In the genomic region with DNA sequence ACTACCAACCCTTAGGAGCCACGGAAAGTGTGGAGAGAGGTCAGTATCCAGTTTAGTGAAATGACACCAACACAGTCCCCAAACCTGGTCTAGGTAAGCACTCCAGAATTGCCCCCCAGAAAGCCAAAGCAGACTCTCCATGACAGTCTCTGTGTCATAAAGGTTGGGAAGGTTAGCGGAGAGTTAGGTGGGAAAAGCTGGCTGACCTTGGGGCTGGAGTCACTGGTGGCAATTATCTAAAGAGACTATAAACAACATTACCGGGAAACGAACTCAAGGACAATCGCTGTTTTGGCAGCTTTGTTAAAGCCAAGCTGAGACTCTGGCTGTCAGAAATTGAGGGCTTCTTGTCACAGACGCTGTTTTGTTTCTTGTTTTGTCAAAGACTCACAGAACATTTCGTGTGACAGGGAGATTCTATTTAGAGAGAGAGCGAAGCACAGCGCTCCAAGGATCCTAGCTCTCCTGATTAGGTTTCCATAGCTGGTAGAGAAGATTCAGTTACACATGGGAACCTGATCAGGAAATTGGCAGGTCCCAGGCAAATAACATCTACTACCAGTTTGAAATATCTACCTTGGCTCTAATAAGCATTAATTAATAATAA, we compare ENCODE assay signal across 22 cellular contexts.
"Had no signal": no experiment of that assay in that cellular context is flagged by ENCODE, and none has a peak within 500 bp of the region (broad histone marks: within the 10 kb centered on the region; RNA-seq: fewer than 3 reads in every experiment).

No MANE protein-coding gene starts in this region.

- H2AFZ ChIP-seq: parathyroid adenoma had no signal

- H3K27ac ChIP-seq: body of pancreas, foreskin keratinocyte, parathyroid adenoma, skin epidermis, tibial artery, uterus had no signal

- H3K27me3 ChIP-seq: body of pancreas, tibial artery, uterus had no signal

- H3K4me1 ChIP-seq: body of pancreas, foreskin keratinocyte, uterus had no signal

- H3K9me3 ChIP-seq: body of pancreas, tibial artery, uterus had no signal

- FAIRE-seq: TTC549 had no signal

- ATAC-seq: activated CD8-positive, alpha-beta T cell treated with anti-CD3 and anti-CD28 coated beads, Interleukin-2, amount 10 ng/mL, durations not matched to agents 7 days and 5 days; activated T-cell treated with anti-CD3 and anti-CD28 coated beads, Interleukin-2, amount 50 U/mL, for 72 hours; body of pancreas; foreskin keratinocyte; T-helper 17 cell had no signal

- DNase-seq: activated B cell treated with CpG ODN at 0.5 μM for 24 hours; activated CD4-positive, alpha-beta T cell treated with anti-CD3 and anti-CD28 coated beads, Interleukin-2, amount 10 ng/mL, durations not matched to agents 24 days and 14 days; activated CD8-positive, alpha-beta memory T cell treated with anti-CD3 and anti-CD28 coated beads, Interleukin-2, amount 50 U/mL, for 4 hours; activated CD8-positive, alpha-beta T cell treated with anti-CD3 and anti-CD28 coated beads, Interleukin-2, amount 10 ng/mL, durations not matched to agents 7 days and 5 days; activated naive CD8-positive, alpha-beta T cell treated with anti-CD3 and anti-CD28 coated beads for 36 hours; activated T-cell treated with anti-CD3 and anti-CD28 coated beads, Interleukin-2, amount 50 U/mL, for 72 hours; amygdala; body of pancreas; effector memory CD4-positive, alpha-beta T cell; foreskin keratinocyte; immature natural killer cell; midbrain; stimulated activated CD4-positive, alpha-beta T cell treated with anti-CD3 and anti-CD28 coated beads, Interleukin-15, amount 100 ng/mL, for 24 hours; stimulated activated CD4-positive, alpha-beta T cell treated with anti-CD3 and anti-CD28 coated beads, Interleukin-4, amount 100 ng/mL, for 24 hours; stimulated activated naive CD4-positive, alpha-beta T cell; T-helper 17 cell; tibial artery; uterus had no signal

- H3K4me3 ChIP-seq: body of pancreas, lung, skin epidermis, tibial artery, uterus had no signal

- H3K9ac ChIP-seq: parathyroid adenoma had no signal

- H3K36me3 ChIP-seq: tibial artery, uterus had no signal

- H3K79me2 ChIP-seq: parathyroid adenoma had no signal
